Comparison of ENCODE assay signal across 11 cellular contexts in the genomic region with DNA sequence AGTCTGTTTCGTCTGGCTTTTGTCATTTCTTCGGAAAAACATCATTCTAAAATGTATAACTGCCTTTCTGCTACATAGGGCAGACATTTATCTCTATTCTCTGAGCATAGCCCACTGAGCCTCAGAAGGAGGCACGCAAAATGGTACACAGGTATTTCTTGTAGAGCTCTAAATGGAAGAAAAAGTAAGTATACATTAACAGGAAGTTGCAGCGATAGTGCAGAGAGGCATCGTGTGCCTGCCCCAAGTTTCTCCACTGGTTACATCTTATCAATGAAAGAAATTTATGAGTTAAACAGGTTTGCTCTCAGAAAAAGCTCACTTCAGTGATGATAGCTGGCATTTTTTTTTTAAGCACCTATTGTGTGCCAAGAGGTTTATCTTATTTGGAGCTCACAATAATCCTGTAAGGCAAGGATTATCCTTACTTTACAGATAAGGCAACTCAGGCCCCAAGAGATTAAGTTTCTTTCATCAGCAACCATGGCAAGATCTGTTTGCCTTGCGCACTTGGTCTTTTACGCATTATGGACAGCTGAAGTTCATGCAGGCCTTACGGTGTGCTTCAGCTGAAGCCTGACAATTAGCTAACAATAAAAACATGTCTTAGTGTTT. TPM values are rescaled to one million over a fixed set of nuclear protein-coding genes. Genes with fewer than 3 reads are reported as not detected.
DNase-seq lines count a peak whose midpoint lies in the region; ATAC-seq, FAIRE-seq and TF ChIP-seq lines count a peak whose summit lies in the region.
"Had no signal": no experiment of that assay in that cellular context is flagged by ENCODE, and none has a peak within 500 bp of the region (broad histone marks: within the 10 kb centered on the region; RNA-seq: fewer than 3 reads in every experiment).

No MANE protein-coding gene starts in this region.

- peak overlapping the region; percentile 94 for H3K27ac ChIP-seq in OCI-LY3 (ENCODE audit: low read length)
- peak overlapping the region in 13 of 21 experiments; percentile 47 to 100 (median 98) for H3K27ac ChIP-seq in skin epidermis
- peak overlapping the region in 2 of 4 donors; percentile 95 to 96 for H3K27ac ChIP-seq in pancreas

- peak overlapping the region; percentile 97 for H3K4me2 ChIP-seq in OCI-LY3 (ENCODE audit: low read length)

- H3K36me3 ChIP-seq in OCI-LY3 (replicated peaks; ENCODE audit: low read depth, low read length): peaks cover 6% of the 10 kb centered on the region
- no peaks in the 10 kb centered on the region for H3K36me3 ChIP-seq in pancreas

- FAIRE-seq in pancreas (lab: Jason Lieb, UNC): no peak

- H3K4me1 ChIP-seq in OCI-LY3 (ENCODE audit: low read length) (peaks cover 43% of the 10 kb centered on the region), pancreas (peaks cover 0 to 6% (median 0%) of the 10 kb centered on the region in 3 donors)

- H3K27me3 ChIP-seq in OCI-LY3 (ENCODE audit: low read depth, low read length) (no peaks in the 10 kb centered on the region; the same call in 1 of the 2 replicates), pancreas (no peaks in the 10 kb centered on the region)

- H3K27ac Mint-ChIP-seq in endothelial cell (ENCODE audit: unreplicated experiment): no peak overlapping the region

- H3K4me1 Mint-ChIP-seq in endothelial cell (ENCODE audit: unreplicated experiment): peaks cover 43% of the 10 kb centered on the region

- H3K36me3 Mint-ChIP-seq in endothelial cell (ENCODE audit: low read depth, unreplicated experiment): peaks cover 7% of the 10 kb centered on the region

- no peaks in the 10 kb centered on the region for H3K9me3 Mint-ChIP-seq in endothelial cell (ENCODE audit: unreplicated experiment)

- H4K20me1 ChIP-seq in OCI-LY3 (ENCODE audit: insufficient read depth, low read length): no peaks in the 10 kb centered on the region

- H2AFZ ChIP-seq in OCI-LY3 (ENCODE audit: low read depth, low read length): 0 out of 2 replicates have a peak overlapping the region, but pooled peaks have one; percentile 5

- 85 to 88% methylated on average over 8 of the region's 8 CpGs for WGBS in pancreas, 2 donors

- peaks cover 11% of the 10 kb centered on the region for H3K9me3 ChIP-seq in OCI-LY3 (ENCODE audit: insufficient read depth, low read length)
- H3K9me3 ChIP-seq in pancreas: no peaks in the 10 kb centered on the region

- peak overlapping the region; percentile 88 for H3K4me3 Mint-ChIP-seq in endothelial cell (ENCODE audit: unreplicated experiment)

- ATAC-seq in GM18870 (IDR thresholded peaks at IDR 0.05; ENCODE audit: unreplicated experiment): no peak
- ATAC-seq in pancreas: no peak
- ATAC-seq: PC-3 had no signal

- no peak for TF ChIP-seq CTCF in OCI-LY3 (IDR thresholded peaks at IDR 0.05; ENCODE audit: low read depth, low read length)
- no peak for TF ChIP-seq CTCF in endothelial cell (IDR thresholded peaks at IDR 0.05; ENCODE audit: unreplicated experiment)
- TF ChIP-seq CTCF in pancreas (IDR thresholded peaks at IDR 0.05): no peak

- H3K4me3 ChIP-seq in OCI-LY3 (ENCODE audit: low read length) (peak overlapping the region; percentile 77), skin epidermis (no peak overlapping the region), pancreas (no peak overlapping the region)

- peak; percentile 15 for DNase-seq in SKM-1 (lab: John Stamatoyannopoulos, UW; ENCODE audit: unreplicated experiment)
- no peak for DNase-seq in SKM-1 treated with dmso at 0.1 percent for 144 hours (lab: John Stamatoyannopoulos, UW; ENCODE audit: unreplicated experiment)
- DNase-seq in endothelial cell (ENCODE audit: low spot score): no peak
- DNase-seq in NCI-H2227 (lab: John Stamatoyannopoulos, UW; ENCODE audit: unreplicated experiment): no peak
- DNase-seq in pancreas: no peak
- DNase-seq: left cardiac atrium; PC-3; stimulated activated CD4-positive, alpha-beta T cell treated with anti-CD3 and anti-CD28 coated beads, Interleukin-4, amount 100 ng/mL, for 24 hours had no signal

- peaks cover 5% of the 10 kb centered on the region for H3K27me3 Mint-ChIP-seq in endothelial cell (ENCODE audit: unreplicated experiment)

- H3K9ac ChIP-seq in OCI-LY3 (ENCODE audit: low read length): peak overlapping the region; percentile 93

- intact Hi-C loops in pancreas (cut with DNase I): no loop called here

- H3K79me2 ChIP-seq in OCI-LY3 (ENCODE audit: low read length): peaks cover 21% of the 10 kb centered on the region

RNA-seq across cellular contexts. Expression of gene RCBTB2, which starts 1.2 kb away (rescaled TPM):
- total RNA-seq in endothelial cell (ENCODE audit: unreplicated experiment) (71.0 TPM), pancreas (1 to 10 TPM; 2.7 to 8.8 (median 4.1) TPM)
- 1 to 10 TPM; 7.1 to 9.7 TPM for polyA plus RNA-seq in pancreas
